Comparison of ENCODE assay signal across 8 cellular contexts in genomic region chr12:75814856-75815754, GRCh38.
DNase-seq lines count a peak whose midpoint lies in the region; ATAC-seq and TF ChIP-seq lines count a peak whose summit lies in the region.

No MANE protein-coding gene starts in this region.

- no peaks in the 10 kb centered on the region for H3K9me3 Mint-ChIP-seq in stimulated activated naive CD8-positive, alpha-beta T cell treated with anti-CD3 and anti-CD28 coated beads, Interleukin-15, amount 100 ng/mL, for 72 hours
- no peaks in the 10 kb centered on the region for H3K9me3 Mint-ChIP-seq in activated T-helper 2 cell treated with anti-CD3 and anti-CD28 coated beads, Interferon-gamma antibody, Interleukin-2, Interleukin-4, amounts not matched to agents 10 μg/mL and 5 μg/mL and 100 μg/mL, durations not matched to agents 14 hours and 24 hours and 36 hours

- no peak overlapping the region for H3K4me3 Mint-ChIP-seq in stimulated activated naive CD8-positive, alpha-beta T cell treated with anti-CD3 and anti-CD28 coated beads, Interleukin-15, amount 100 ng/mL, for 72 hours
- no peak overlapping the region for H3K4me3 Mint-ChIP-seq in activated T-helper 2 cell treated with anti-CD3 and anti-CD28 coated beads, Interferon-gamma antibody, Interleukin-2, Interleukin-4, amounts not matched to agents 10 μg/mL and 5 μg/mL and 100 μg/mL, durations not matched to agents 14 hours and 24 hours and 36 hours (ENCODE audit: low read depth)

- H3K4me1 Mint-ChIP-seq in stimulated activated naive CD8-positive, alpha-beta T cell treated with anti-CD3 and anti-CD28 coated beads, Interleukin-15, amount 100 ng/mL, for 72 hours: peaks cover 22% of the 10 kb centered on the region
- H3K4me1 Mint-ChIP-seq in activated T-helper 2 cell treated with anti-CD3 and anti-CD28 coated beads, Interferon-gamma antibody, Interleukin-2, Interleukin-4, amounts not matched to agents 10 μg/mL and 5 μg/mL and 100 μg/mL, durations not matched to agents 14 hours and 24 hours and 36 hours (ENCODE audit: low read depth): peaks cover 8% of the 10 kb centered on the region

- H3K27ac ChIP-seq in suprapubic skin: no peak overlapping the region

- no peaks in the 10 kb centered on the region for H3K9me3 ChIP-seq in suprapubic skin

- peaks cover 31% of the 10 kb centered on the region for H3K27me3 Mint-ChIP-seq in stimulated activated naive CD8-positive, alpha-beta T cell treated with anti-CD3 and anti-CD28 coated beads, Interleukin-15, amount 100 ng/mL, for 72 hours
- peaks cover 9% of the 10 kb centered on the region for H3K27me3 Mint-ChIP-seq in activated T-helper 2 cell treated with anti-CD3 and anti-CD28 coated beads, Interferon-gamma antibody, Interleukin-2, Interleukin-4, amounts not matched to agents 10 μg/mL and 5 μg/mL and 100 μg/mL, durations not matched to agents 14 hours and 24 hours and 36 hours (ENCODE audit: low read depth)

- DNase-seq in stimulated activated naive CD8-positive, alpha-beta T cell treated with anti-CD3 and anti-CD28 coated beads, Interleukin-15, Interleukin-2, amounts not matched to agents 100 U/mL and 50 U/mL, for 24 hours: no peak
- no peak for DNase-seq in stimulated activated naive CD8-positive, alpha-beta T cell treated with anti-CD3 and anti-CD28 coated beads, Interleukin-15, amount 100 ng/mL, for 72 hours
- DNase-seq in NCI-H2171 (lab: John Stamatoyannopoulos, UW): peak; percentile 44
- peak; percentile 8 for DNase-seq in effector CD4-positive, alpha-beta T cell
- DNase-seq in myocyte (ENCODE audit: low read depth): peak; percentile 87
- no peak for DNase-seq in activated T-helper 2 cell treated with anti-CD3 and anti-CD28 coated beads, Interferon-gamma antibody, Interleukin-2, Interleukin-4, amounts not matched to agents 10 μg/mL and 5 μg/mL and 100 μg/mL, durations not matched to agents 14 hours and 24 hours and 36 hours (ENCODE audit: low spot score)
- no peak for DNase-seq in suprapubic skin (ENCODE audit: low spot score in 2 of 2)
- DNase-seq in activated CD4-positive, alpha-beta T cell treated with anti-CD3 and anti-CD28 coated beads for 1 hour: no peak

- TF ChIP-seq EP300 in suprapubic skin (IDR thresholded peaks at IDR 0.05): no peak

- peak; percentile 47 for ATAC-seq in stimulated activated naive CD8-positive, alpha-beta T cell treated with anti-CD3 and anti-CD28 coated beads, Interleukin-15, Interleukin-2, amounts not matched to agents 100 U/mL and 50 U/mL, for 24 hours
- ATAC-seq in stimulated activated naive CD8-positive, alpha-beta T cell treated with anti-CD3 and anti-CD28 coated beads, Interleukin-15, amount 100 ng/mL, for 72 hours: no peak

- no peak overlapping the region for H3K4me3 ChIP-seq in suprapubic skin

- no peak overlapping the region for H3K27ac Mint-ChIP-seq in stimulated activated naive CD8-positive, alpha-beta T cell treated with anti-CD3 and anti-CD28 coated beads, Interleukin-15, amount 100 ng/mL, for 72 hours
- no peak overlapping the region for H3K27ac Mint-ChIP-seq in activated T-helper 2 cell treated with anti-CD3 and anti-CD28 coated beads, Interferon-gamma antibody, Interleukin-2, Interleukin-4, amounts not matched to agents 10 μg/mL and 5 μg/mL and 100 μg/mL, durations not matched to agents 14 hours and 24 hours and 36 hours

- H3K36me3 Mint-ChIP-seq in activated T-helper 2 cell treated with anti-CD3 and anti-CD28 coated beads, Interferon-gamma antibody, Interleukin-2, Interleukin-4, amounts not matched to agents 10 μg/mL and 5 μg/mL and 100 μg/mL, durations not matched to agents 14 hours and 24 hours and 36 hours (ENCODE audit: low read depth): no peaks in the 10 kb centered on the region

- no peak for TF ChIP-seq CTCF in suprapubic skin (IDR thresholded peaks at IDR 0.05)

- no peak for TF ChIP-seq POLR2A in suprapubic skin (IDR thresholded peaks at IDR 0.05)

- no peaks in the 10 kb centered on the region for H3K36me3 ChIP-seq in suprapubic skin

- peaks cover 14% of the 10 kb centered on the region for H3K4me1 ChIP-seq in suprapubic skin

- intact Hi-C loops in activated T-helper 2 cell treated with anti-CD3 and anti-CD28 coated beads, Interferon-gamma antibody, Interleukin-2, Interleukin-4, amounts not matched to agents 10 μg/mL and 5 μg/mL and 100 μg/mL, durations not matched to agents 14 hours and 24 hours and 36 hours (cut with micrococcal nuclease): loop anchor here (5.0 kb wide), 2 partner anchors 97 to 117 kb away; no protein-coding TSS in a partner anchor

- no peaks in the 10 kb centered on the region for H3K27me3 ChIP-seq in suprapubic skin

- WGBS in suprapubic skin: 34% methylated on average over 6 of the region's 6 CpGs

Comparison
In these comparisons a context has a peak if more than half of its experiments do, and no peak if none do; other contexts are left out.
1. DNase-seq: peak in NCI-H2171 (single experiment), effector CD4-positive, alpha-beta T cell (single experiment) and myocyte (single experiment); none in stimulated activated naive CD8-positive, alpha-beta T cell treated with anti-CD3 and anti-CD28 coated beads, Interleukin-15, Interleukin-2, amounts not matched to agents 100 U/mL and 50 U/mL, for 24 hours (single experiment), stimulated activated naive CD8-positive, alpha-beta T cell treated with anti-CD3 and anti-CD28 coated beads, Interleukin-15, amount 100 ng/mL, for 72 hours (0 of 2), activated T-helper 2 cell treated with anti-CD3 and anti-CD28 coated beads, Interferon-gamma antibody, Interleukin-2, Interleukin-4, amounts not matched to agents 10 μg/mL and 5 μg/mL and 100 μg/mL, durations not matched to agents 14 hours and 24 hours and 36 hours (single experiment), suprapubic skin (0 of 2) and activated CD4-positive, alpha-beta T cell treated with anti-CD3 and anti-CD28 coated beads for 1 hour (single experiment).